ENCODE assay signal across 16 cellular contexts in genomic region chr6:10598084-10598960, GRCh38.
DNase-seq lines count a peak whose midpoint lies in the region; ATAC-seq and TF ChIP-seq lines count a peak whose summit lies in the region.
"Had no signal": no experiment of that assay in that cellular context is flagged by ENCODE, and none has a peak within 500 bp of the region (broad histone marks: within the 10 kb centered on the region; RNA-seq: fewer than 3 reads in every experiment).

No MANE protein-coding gene starts in this region.

- intact Hi-C loops in psoas muscle (cut with DNase I): no loop called here

- H3K4me1 ChIP-seq in gastroesophageal sphincter (peaks cover 0 to 63% (median 4%) of the 10 kb centered on the region in 3 donors), psoas muscle (no peaks in the 10 kb centered on the region), MM.1S (ENCODE audit: low read length) (no peaks in the 10 kb centered on the region)
- H3K4me1 ChIP-seq: prostate gland, vagina had no signal

- ATAC-seq in gastroesophageal sphincter (peak; percentile 27), psoas muscle (peak; percentile 32 to 72 (median 52)), T-helper 17 cell (no peak)
- ATAC-seq: stimulated activated naive CD8-positive, alpha-beta T cell treated with anti-CD3 and anti-CD28 coated beads, Interleukin-15, amount 100 ng/mL, for 72 hours had no signal

- no peak overlapping the region for H3K4me2 ChIP-seq in MM.1S (ENCODE audit: low read depth, low read length)

- H3K79me2 ChIP-seq in MM.1S (ENCODE audit: low read length): no peaks in the 10 kb centered on the region

- no peaks in the 10 kb centered on the region for H3F3A ChIP-seq in MM.1S (ENCODE audit: insufficient read depth, low read length)

- TF ChIP-seq POLR2A in gastroesophageal sphincter (IDR thresholded peaks at IDR 0.05): no peak

- no peak for TF ChIP-seq EP300 in gastroesophageal sphincter (IDR thresholded peaks at IDR 0.05)

- H3K27me3 ChIP-seq in gastroesophageal sphincter (no peaks in the 10 kb centered on the region), psoas muscle (ENCODE audit: insufficient read depth in 3 of 3, low read length in 2 of 3) (peaks cover 0 to 10% (median 0%) of the 10 kb centered on the region in 3 donors), MM.1S (replicated peaks; ENCODE audit: insufficient read depth, low read length) (no peaks in the 10 kb centered on the region)
- H3K27me3 ChIP-seq: vagina had no signal

- H4K20me1 ChIP-seq in MM.1S (ENCODE audit: insufficient read depth, low read length): no peaks in the 10 kb centered on the region

- H3K9me3 ChIP-seq in gastroesophageal sphincter: no peaks in the 10 kb centered on the region
- no peaks in the 10 kb centered on the region for H3K9me3 ChIP-seq in psoas muscle
- H3K9me3 ChIP-seq in T-helper 17 cell (ENCODE audit: control insufficient read depth, low read length, poor library complexity, severe bottlenecking): no peaks in the 10 kb centered on the region
- no peaks in the 10 kb centered on the region for H3K9me3 ChIP-seq in MM.1S (replicated peaks; ENCODE audit: insufficient read depth, low read length)
- H3K9me3 ChIP-seq: prostate gland, vagina had no signal

- H3K27me3 Mint-ChIP-seq in T-helper 17 cell: no peaks in the 10 kb centered on the region
- H3K27me3 Mint-ChIP-seq: stimulated activated naive CD8-positive, alpha-beta T cell treated with anti-CD3 and anti-CD28 coated beads, Interleukin-15, amount 100 ng/mL, for 72 hours had no signal

- H2AFZ ChIP-seq in MM.1S (ENCODE audit: low read length): no peak overlapping the region

- H3K27ac Mint-ChIP-seq in T-helper 17 cell: no peak overlapping the region
- H3K27ac Mint-ChIP-seq: stimulated activated naive CD8-positive, alpha-beta T cell treated with anti-CD3 and anti-CD28 coated beads, Interleukin-15, amount 100 ng/mL, for 72 hours had no signal

- H3K27ac ChIP-seq in gastroesophageal sphincter (peak overlapping the region in 3 of 4 donors; percentile 54 to 59 (median 57)), psoas muscle (no peak overlapping the region), MM.1S (ENCODE audit: low read length) (no peak overlapping the region)
- H3K27ac ChIP-seq: C4-2B, vagina, VCaP had no signal

- TF ChIP-seq CTCF in gastroesophageal sphincter (IDR thresholded peaks at IDR 0.05) (no peak), psoas muscle (IDR thresholded peaks at IDR 0.05) (no peak), MM.1S (IDR thresholded peaks at IDR 0.05; ENCODE audit: low read length) (no peak)

- H3K9me2 ChIP-seq in MM.1S (replicated peaks; ENCODE audit: insufficient read depth, low read length): no peaks in the 10 kb centered on the region

- no peak overlapping the region for H3K4me3 ChIP-seq in gastroesophageal sphincter
- no peak overlapping the region for H3K4me3 ChIP-seq in psoas muscle
- H3K4me3 ChIP-seq in MM.1S (ENCODE audit: low read length): no peak overlapping the region
- H3K4me3 ChIP-seq: prostate gland, vagina had no signal

- H3K9ac ChIP-seq in MM.1S (ENCODE audit: low read length): no peak overlapping the region

- WGBS in gastroesophageal sphincter (ENCODE audit: low coverage in 1 of 2), 2 donors: 30 to 48% methylated on average over 8 to 11 of the region's 11 CpGs
- 41 to 59% (median 44%) methylated on average over 11 of the region's 11 CpGs for WGBS in psoas muscle, 3 donors

- H3K4me3 Mint-ChIP-seq in T-helper 17 cell: no peak overlapping the region
- H3K4me3 Mint-ChIP-seq: stimulated activated naive CD8-positive, alpha-beta T cell treated with anti-CD3 and anti-CD28 coated beads, Interleukin-15, amount 100 ng/mL, for 72 hours had no signal

- peaks cover 6% of the 10 kb centered on the region for H3K4me1 Mint-ChIP-seq in T-helper 17 cell
- H3K4me1 Mint-ChIP-seq: stimulated activated naive CD8-positive, alpha-beta T cell treated with anti-CD3 and anti-CD28 coated beads, Interleukin-15, amount 100 ng/mL, for 72 hours had no signal

- DNase-seq in M059J (ENCODE audit: low read depth): peak; percentile 26
- peak; percentile 95 for DNase-seq in SIG-M5 treated with dmso at 0.1 percent for 504 hours (lab: John Stamatoyannopoulos, UW; ENCODE audit: unreplicated experiment)
- no peak for DNase-seq in psoas muscle
- DNase-seq in T-helper 17 cell: no peak
- no peak for DNase-seq in MM.1S
- no peak for DNase-seq in middle frontal gyrus (ENCODE audit: extremely low spot score, low spot score)
- DNase-seq: activated effector memory CD4-positive, alpha-beta T cell treated with Interleukin-2 at 50 U/mL for 16 hours; anterior cingulate cortex; H7; NCI-H2081 treated with DMSO at 0.1 percent for 48 hours; stimulated activated naive CD8-positive, alpha-beta T cell treated with anti-CD3 and anti-CD28 coated beads, Interleukin-15, amount 100 ng/mL, for 72 hours had no signal

- H3K36me3 ChIP-seq in gastroesophageal sphincter (no peaks in the 10 kb centered on the region), psoas muscle (ENCODE audit: insufficient read depth in 1 of 2, low read depth in 1 of 2) (no peaks in the 10 kb centered on the region), MM.1S (replicated peaks; ENCODE audit: insufficient read depth, low read length) (no peaks in the 10 kb centered on the region)
- H3K36me3 ChIP-seq: prostate gland, vagina had no signal

- H3K36me3 Mint-ChIP-seq in T-helper 17 cell (ENCODE audit: low read depth): no peaks in the 10 kb centered on the region

Comparison
In these comparisons a context has a peak if more than half of its experiments do, and no peak if none do; other contexts are left out.
1. DNase-seq: peak in M059J (single experiment) and SIG-M5 treated with dmso at 0.1 percent for 504 hours (single experiment); none in psoas muscle (0 of 2), T-helper 17 cell (0 of 3), MM.1S (single experiment) and middle frontal gyrus (single experiment).
2. H3K27ac ChIP-seq: peak in gastroesophageal sphincter (3 of 4); none in psoas muscle (single experiment) and MM.1S (single experiment).